In the genomic region with DNA sequence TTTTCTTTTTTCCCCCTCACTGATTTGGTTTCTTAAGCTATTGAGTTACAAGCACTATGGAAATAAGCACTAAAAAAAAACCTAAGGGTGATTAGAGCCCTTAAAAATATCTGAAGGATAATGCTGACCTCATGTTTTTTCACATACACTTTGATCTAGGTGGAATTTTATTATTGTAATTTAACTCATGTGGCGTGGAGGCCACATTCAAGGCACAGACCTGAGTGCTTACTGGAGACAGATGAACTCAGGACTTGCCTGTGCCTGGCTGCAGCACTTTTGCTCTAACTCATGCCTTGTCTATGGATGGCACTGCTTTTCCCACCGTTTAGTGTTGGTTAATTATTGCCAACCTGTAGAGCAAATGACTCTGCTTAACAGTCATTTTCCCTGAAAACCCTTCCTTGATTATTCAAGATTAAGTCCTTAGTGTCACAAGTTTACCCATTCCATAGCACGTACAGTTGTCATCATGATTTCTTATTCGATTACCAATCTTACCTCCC, we compare ENCODE assay signal across 19 cellular contexts.
DNase-seq lines count a peak whose midpoint lies in the region; ATAC-seq and TF ChIP-seq lines count a peak whose summit lies in the region.
"Had no signal": no experiment of that assay in that cellular context is flagged by ENCODE, and none has a peak within 500 bp of the region (broad histone marks: within the 10 kb centered on the region; RNA-seq: fewer than 3 reads in every experiment).

No MANE protein-coding gene starts in this region.

- CTCF ChIA-PET in HEK293 (lab: Yijun Ruan, JAX), result no interaction called here

- H3K4me1 Mint-ChIP-seq in progenitor cell of endocrine pancreas (ENCODE audit: low read depth) (peaks cover 32% of the 10 kb centered on the region), neural progenitor cell (peaks cover 36% of the 10 kb centered on the region)
- H3K4me1 Mint-ChIP-seq in T-helper 2 cell treated with Interferon-gamma antibody and Interleukin-4, amounts not matched to agents 5 μg/mL and 100 μg/mL, for 36 hours (ENCODE audit: low read depth), result no peaks in the 10 kb centered on the region
- H3K4me1 Mint-ChIP-seq: CD14-positive monocyte; stimulated activated naive CD8-positive, alpha-beta T cell treated with anti-CD3 and anti-CD28 coated beads, Interleukin-15, amount 100 ng/mL, for 72 hours had no signal

- H3K4me3 Mint-ChIP-seq in progenitor cell of endocrine pancreas (ENCODE audit: low read depth) (no peak overlapping the region), neural progenitor cell (no peak overlapping the region)
- no peak overlapping the region for H3K4me3 Mint-ChIP-seq in T-helper 2 cell treated with Interferon-gamma antibody and Interleukin-4, amounts not matched to agents 5 μg/mL and 100 μg/mL, for 36 hours
- H3K4me3 Mint-ChIP-seq: activated T-helper 1 cell treated with anti-CD3 and anti-CD28 coated beads, Interleukin-12 subunit alpha, Interleukin-12 subunit beta, Interleukin-2, Interleukin-4 antibody, amounts not matched to agents 30 ng/mL and 10 ng/mL and 1 ng/mL, durations not matched to agents 14 hours and 24 hours and 36 hours; CD14-positive monocyte; dendritic cell treated with granulocyte-macrophage colony-stimulating factor and Interleukin-4, amounts not matched to agents 40 ng/mL and 50 ng/mL, for 4 days; HFFc6; stimulated activated naive CD8-positive, alpha-beta T cell treated with anti-CD3 and anti-CD28 coated beads, Interleukin-15, amount 100 ng/mL, for 72 hours had no signal

- TF ChIP-seq CTCF in HEK293 (tag by site-specific recombination; IDR thresholded peaks at IDR 0.05) (no peak), body of pancreas (IDR thresholded peaks at IDR 0.05) (no peak), progenitor cell of endocrine pancreas (IDR thresholded peaks at IDR 0.05; ENCODE audit: unreplicated experiment) (no peak), neural progenitor cell (IDR thresholded peaks at IDR 0.05) (no peak)

- H3K9ac ChIP-seq in neural progenitor cell, result no peak overlapping the region

- peaks cover 14% of the 10 kb centered on the region for H3F3A ChIP-seq in neural progenitor cell (ENCODE audit: low read depth)

- peak; percentile 42 for ATAC-seq in body of pancreas
- ATAC-seq in HG02938 (IDR thresholded peaks at IDR 0.05; ENCODE audit: unreplicated experiment), result no peak
- ATAC-seq: SK-N-SH treated with all-trans-retinoic acid at 6 μM for 48 hours; stimulated activated naive CD8-positive, alpha-beta T cell treated with anti-CD3 and anti-CD28 coated beads, Interleukin-15, amount 100 ng/mL, for 72 hours had no signal

- H3K4me1 ChIP-seq in HEK293 (ENCODE audit: control insufficient read depth, insufficient read depth, low read length) (no peaks in the 10 kb centered on the region), body of pancreas (peaks cover 19% of the 10 kb centered on the region), neural progenitor cell (peaks cover 59% of the 10 kb centered on the region)

- POLR2A ChIA-PET in HEK293 (lab: Yijun Ruan, JAX), result no interaction called here

- intact Hi-C loops in body of pancreas (cut with DNase I), result no loop called here

- H3K36me3 ChIP-seq in HEK293 (ENCODE audit: control insufficient read depth in 2 of 2, insufficient read depth in 1 of 2, low read length in 2 of 2), result no peaks in the 10 kb centered on the region
- no peaks in the 10 kb centered on the region for H3K36me3 ChIP-seq in body of pancreas (replicated peaks in 1 of 2; ENCODE audit: insufficient read depth in 1 of 2, low read depth in 2 of 2)
- no peaks in the 10 kb centered on the region for H3K36me3 ChIP-seq in neural progenitor cell
- H3K36me3 ChIP-seq: cardiac muscle cell, thyroid gland had no signal

- H3K9me3 Mint-ChIP-seq in progenitor cell of endocrine pancreas (ENCODE audit: low read depth) (peaks cover 5% of the 10 kb centered on the region), neural progenitor cell (peaks cover under 1% of the 10 kb centered on the region)
- H3K9me3 Mint-ChIP-seq in T-helper 2 cell treated with Interferon-gamma antibody and Interleukin-4, amounts not matched to agents 5 μg/mL and 100 μg/mL, for 36 hours, result no peaks in the 10 kb centered on the region
- H3K9me3 Mint-ChIP-seq: activated T-helper 1 cell treated with anti-CD3 and anti-CD28 coated beads, Interleukin-12 subunit alpha, Interleukin-12 subunit beta, Interleukin-2, Interleukin-4 antibody, amounts not matched to agents 30 ng/mL and 10 ng/mL and 1 ng/mL, durations not matched to agents 14 hours and 24 hours and 36 hours; HFFc6 had no signal

- TF ChIP-seq POLR2A in body of pancreas (IDR thresholded peaks at IDR 0.05), result no peak

- H3K27ac ChIP-seq in HEK293 (ENCODE audit: extremely low read depth, low read depth, low read length), result no peak overlapping the region
- H3K27ac ChIP-seq in body of pancreas, result no peak overlapping the region
- no peak overlapping the region for H3K27ac ChIP-seq in neural progenitor cell
- H3K27ac ChIP-seq: VCaP had no signal

- no peaks in the 10 kb centered on the region for H3K27me3 Mint-ChIP-seq in progenitor cell of endocrine pancreas
- H3K27me3 Mint-ChIP-seq in neural progenitor cell (ENCODE audit: insufficient read depth, low read depth), result peaks cover 8% of the 10 kb centered on the region
- H3K27me3 Mint-ChIP-seq in T-helper 2 cell treated with Interferon-gamma antibody and Interleukin-4, amounts not matched to agents 5 μg/mL and 100 μg/mL, for 36 hours (ENCODE audit: low read depth), result no peaks in the 10 kb centered on the region
- H3K27me3 Mint-ChIP-seq: dendritic cell treated with granulocyte-macrophage colony-stimulating factor and Interleukin-4, amounts not matched to agents 40 ng/mL and 50 ng/mL, for 4 days had no signal

- no peaks in the 10 kb centered on the region for H3K79me2 ChIP-seq in neural progenitor cell (ENCODE audit: low read depth)

- 33 to 39% methylated on average over 4 of the region's 4 CpGs for WGBS in body of pancreas, 2 donors

- no peaks in the 10 kb centered on the region for H4K20me1 ChIP-seq in neural progenitor cell (ENCODE audit: low read depth)

- H3K9me3 ChIP-seq in HEK293 (ENCODE audit: control insufficient read depth, insufficient read depth, low read depth, low read length), result no peaks in the 10 kb centered on the region
- H3K9me3 ChIP-seq in body of pancreas, result no peaks in the 10 kb centered on the region
- H3K9me3 ChIP-seq in neural progenitor cell (ENCODE audit: low read depth), result no peaks in the 10 kb centered on the region
- H3K9me3 ChIP-seq: thyroid gland had no signal

- H2AFZ ChIP-seq in neural progenitor cell (replicated peaks), result no peak overlapping the region

- H3K36me3 Mint-ChIP-seq in progenitor cell of endocrine pancreas (ENCODE audit: insufficient read depth) (peaks cover 6% of the 10 kb centered on the region), neural progenitor cell (no peaks in the 10 kb centered on the region)
- no peaks in the 10 kb centered on the region for H3K36me3 Mint-ChIP-seq in T-helper 2 cell treated with Interferon-gamma antibody and Interleukin-4, amounts not matched to agents 5 μg/mL and 100 μg/mL, for 36 hours (ENCODE audit: low read depth)
- H3K36me3 Mint-ChIP-seq: CD14-positive monocyte had no signal

- H3K27ac Mint-ChIP-seq in progenitor cell of endocrine pancreas (peak overlapping the region; percentile 63), neural progenitor cell (no peak overlapping the region)
- no peak overlapping the region for H3K27ac Mint-ChIP-seq in T-helper 2 cell treated with Interferon-gamma antibody and Interleukin-4, amounts not matched to agents 5 μg/mL and 100 μg/mL, for 36 hours
- H3K27ac Mint-ChIP-seq: activated T-helper 1 cell treated with anti-CD3 and anti-CD28 coated beads, Interleukin-12 subunit alpha, Interleukin-12 subunit beta, Interleukin-2, Interleukin-4 antibody, amounts not matched to agents 30 ng/mL and 10 ng/mL and 1 ng/mL, durations not matched to agents 14 hours and 24 hours and 36 hours; CD14-positive monocyte; dendritic cell treated with granulocyte-macrophage colony-stimulating factor and Interleukin-4, amounts not matched to agents 40 ng/mL and 50 ng/mL, for 4 days; HFFc6; stimulated activated naive CD8-positive, alpha-beta T cell treated with anti-CD3 and anti-CD28 coated beads, Interleukin-15, amount 100 ng/mL, for 72 hours had no signal

- no peak overlapping the region for H3K4me3 ChIP-seq in HEK293 (ENCODE audit: low read depth, low read length)
- no peak overlapping the region for H3K4me3 ChIP-seq in body of pancreas
- no peak overlapping the region for H3K4me3 ChIP-seq in neural progenitor cell
- H3K4me3 ChIP-seq: cardiac muscle cell, thyroid gland had no signal

- H3K27me3 ChIP-seq in body of pancreas (no peaks in the 10 kb centered on the region), neural progenitor cell (no peaks in the 10 kb centered on the region)
- H3K27me3 ChIP-seq: cardiac muscle cell, thyroid gland had no signal

- peak in 1 of 4 donors; percentile 8 for DNase-seq in body of pancreas
- DNase-seq in left kidney (ENCODE audit: low read depth, low spot score), result peak; percentile 57
- DNase-seq in progenitor cell of endocrine pancreas (ENCODE audit: low spot score, unreplicated experiment), result no peak
- no peak for DNase-seq in neural progenitor cell (ENCODE audit: low spot score)
- DNase-seq in T-helper 2 cell treated with Interferon-gamma antibody and Interleukin-4, amounts not matched to agents 5 μg/mL and 100 μg/mL, for 36 hours (ENCODE audit: low spot score), result no peak
- DNase-seq: activated naive CD4-positive, alpha-beta T cell treated with anti-CD3 and anti-CD28 coated beads, Interleukin-2, amount 50 U/mL, for 16 hours; DMS 273 treated with DMSO at 0.1 percent for 48 hours; HFFc6; NCI-H774; stimulated activated naive CD8-positive, alpha-beta T cell treated with anti-CD3 and anti-CD28 coated beads, Interleukin-15, amount 100 ng/mL, for 72 hours; thyroid gland had no signal

- no peak overlapping the region for H3K4me2 ChIP-seq in neural progenitor cell

TF ChIP-seq in HEK293, 187 proteins besides CTCF, POLR2A, EP300 and RAD21:
- TF ChIP-seq TCF7L2 (IDR thresholded peaks at IDR 0.05; ENCODE audit: borderline replicate concordance, low read depth, low read length) (peak; percentile 69; the same call in 1 of the 2 replicates), ZBTB17 (tag by site-specific recombination; IDR thresholded peaks at IDR 0.05) (no peak)
- TF ChIP-seq, protein P1, sequence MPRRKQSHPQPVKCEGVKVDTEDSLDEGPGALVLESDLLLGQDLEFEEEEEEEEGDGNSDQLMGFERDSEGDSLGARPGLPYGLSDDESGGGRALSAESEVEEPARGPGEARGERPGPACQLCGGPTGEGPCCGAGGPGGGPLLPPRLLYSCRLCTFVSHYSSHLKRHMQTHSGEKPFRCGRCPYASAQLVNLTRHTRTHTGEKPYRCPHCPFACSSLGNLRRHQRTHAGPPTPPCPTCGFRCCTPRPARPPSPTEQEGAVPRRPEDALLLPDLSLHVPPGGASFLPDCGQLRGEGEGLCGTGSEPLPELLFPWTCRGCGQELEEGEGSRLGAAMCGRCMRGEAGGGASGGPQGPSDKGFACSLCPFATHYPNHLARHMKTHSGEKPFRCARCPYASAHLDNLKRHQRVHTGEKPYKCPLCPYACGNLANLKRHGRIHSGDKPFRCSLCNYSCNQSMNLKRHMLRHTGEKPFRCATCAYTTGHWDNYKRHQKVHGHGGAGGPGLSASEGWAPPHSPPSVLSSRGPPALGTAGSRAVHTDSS (tag by site-specific recombination; IDR thresholded peaks at IDR 0.05), result no peak
